In the genomic region with DNA sequence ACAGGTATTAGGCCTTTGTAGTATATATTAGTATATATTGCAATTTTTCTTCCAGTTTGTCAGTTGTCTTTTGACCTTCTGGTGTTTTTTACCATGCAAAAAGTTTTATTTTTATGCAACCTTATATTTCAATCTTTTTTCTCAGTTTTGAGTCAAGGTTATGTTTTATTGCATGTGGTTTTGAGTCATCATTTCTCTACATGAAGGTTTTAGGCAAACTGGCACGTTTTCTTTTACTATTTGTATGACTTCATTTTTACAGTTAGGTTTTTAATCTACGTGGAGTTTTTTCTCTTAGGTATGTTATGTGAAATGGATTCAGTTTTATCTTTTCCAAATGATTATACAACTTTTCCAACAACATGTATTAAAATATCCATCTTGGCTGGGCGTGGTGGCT, we compare ENCODE assay signal across 2 cellular contexts.
TF ChIP-seq lines count a peak whose summit lies in the region.

No MANE protein-coding gene starts in this region.

TF ChIP-seq in SK-N-SH, 30 proteins besides CTCF, POLR2A, EP300 and RAD21 (continued from another document):
- TF ChIP-seq RCOR1 (IDR thresholded peaks at IDR 0.05; ENCODE audit: low read length) (no peak), MXI1 (IDR thresholded peaks at IDR 0.05; ENCODE audit: low read depth, low read length) (no peak), NRF1 (IDR thresholded peaks at IDR 0.05; ENCODE audit: low read depth, low read length) (no peak), RXRA (IDR thresholded peaks at IDR 0.05; ENCODE audit: borderline replicate concordance, low read depth) (no peak), JUND (IDR thresholded peaks at IDR 0.05) (no peak)
- TF ChIP-seq, protein P1, sequence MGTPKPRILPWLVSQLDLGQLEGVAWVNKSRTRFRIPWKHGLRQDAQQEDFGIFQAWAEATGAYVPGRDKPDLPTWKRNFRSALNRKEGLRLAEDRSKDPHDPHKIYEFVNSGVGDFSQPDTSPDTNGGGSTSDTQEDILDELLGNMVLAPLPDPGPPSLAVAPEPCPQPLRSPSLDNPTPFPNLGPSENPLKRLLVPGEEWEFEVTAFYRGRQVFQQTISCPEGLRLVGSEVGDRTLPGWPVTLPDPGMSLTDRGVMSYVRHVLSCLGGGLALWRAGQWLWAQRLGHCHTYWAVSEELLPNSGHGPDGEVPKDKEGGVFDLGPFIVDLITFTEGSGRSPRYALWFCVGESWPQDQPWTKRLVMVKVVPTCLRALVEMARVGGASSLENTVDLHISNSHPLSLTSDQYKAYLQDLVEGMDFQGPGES (IDR thresholded peaks at IDR 0.05; ENCODE audit: low read depth, low read length), result no peak
- TF ChIP-seq, protein P2, sequence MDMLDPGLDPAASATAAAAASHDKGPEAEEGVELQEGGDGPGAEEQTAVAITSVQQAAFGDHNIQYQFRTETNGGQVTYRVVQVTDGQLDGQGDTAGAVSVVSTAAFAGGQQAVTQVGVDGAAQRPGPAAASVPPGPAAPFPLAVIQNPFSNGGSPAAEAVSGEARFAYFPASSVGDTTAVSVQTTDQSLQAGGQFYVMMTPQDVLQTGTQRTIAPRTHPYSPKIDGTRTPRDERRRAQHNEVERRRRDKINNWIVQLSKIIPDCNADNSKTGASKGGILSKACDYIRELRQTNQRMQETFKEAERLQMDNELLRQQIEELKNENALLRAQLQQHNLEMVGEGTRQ (IDR thresholded peaks at IDR 0.05; ENCODE audit: borderline replicate concordance, low read depth, low read length), result no peak
- TF ChIP-seq, protein P3, sequence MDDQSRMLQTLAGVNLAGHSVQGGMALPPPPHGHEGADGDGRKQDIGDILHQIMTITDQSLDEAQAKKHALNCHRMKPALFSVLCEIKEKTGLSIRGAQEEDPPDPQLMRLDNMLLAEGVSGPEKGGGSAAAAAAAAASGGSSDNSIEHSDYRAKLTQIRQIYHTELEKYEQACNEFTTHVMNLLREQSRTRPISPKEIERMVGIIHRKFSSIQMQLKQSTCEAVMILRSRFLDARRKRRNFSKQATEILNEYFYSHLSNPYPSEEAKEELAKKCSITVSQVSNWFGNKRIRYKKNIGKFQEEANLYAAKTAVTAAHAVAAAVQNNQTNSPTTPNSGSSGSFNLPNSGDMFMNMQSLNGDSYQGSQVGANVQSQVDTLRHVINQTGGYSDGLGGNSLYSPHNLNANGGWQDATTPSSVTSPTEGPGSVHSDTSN (IDR thresholded peaks at IDR 0.05), result no peak

TF ChIP-seq in SK-N-SH treated with all-trans-retinoic acid at 6 μM for 48 hours, 23 proteins besides CTCF, POLR2A, EP300 and RAD21 (continued from another document):
- TF ChIP-seq ZFP30 (CRISPR knock-in tag; IDR thresholded peaks at IDR 0.05), result no peak
- TF ChIP-seq SNAI2 (CRISPR knock-in tag; IDR thresholded peaks at IDR 0.05), result no peak
- TF ChIP-seq, protein P4, sequence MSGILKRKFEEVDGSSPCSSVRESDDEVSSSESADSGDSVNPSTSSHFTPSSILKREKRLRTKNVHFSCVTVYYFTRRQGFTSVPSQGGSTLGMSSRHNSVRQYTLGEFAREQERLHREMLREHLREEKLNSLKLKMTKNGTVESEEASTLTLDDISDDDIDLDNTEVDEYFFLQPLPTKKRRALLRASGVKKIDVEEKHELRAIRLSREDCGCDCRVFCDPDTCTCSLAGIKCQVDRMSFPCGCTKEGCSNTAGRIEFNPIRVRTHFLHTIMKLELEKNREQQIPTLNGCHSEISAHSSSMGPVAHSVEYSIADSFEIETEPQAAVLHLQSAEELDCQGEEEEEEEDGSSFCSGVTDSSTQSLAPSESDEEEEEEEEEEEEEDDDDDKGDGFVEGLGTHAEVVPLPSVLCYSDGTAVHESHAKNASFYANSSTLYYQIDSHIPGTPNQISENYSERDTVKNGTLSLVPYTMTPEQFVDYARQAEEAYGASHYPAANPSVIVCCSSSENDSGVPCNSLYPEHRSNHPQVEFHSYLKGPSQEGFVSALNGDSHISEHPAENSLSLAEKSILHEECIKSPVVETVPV (CRISPR knock-in tag; IDR thresholded peaks at IDR 0.05), result no peak
- TF ChIP-seq ZC3H10 (CRISPR knock-in tag; IDR thresholded peaks at IDR 0.05), result no peak
- TF ChIP-seq PPARA (CRISPR knock-in tag; IDR thresholded peaks at IDR 0.05; ENCODE audit: borderline replicate concordance), result no peak
- TF ChIP-seq TOX (CRISPR knock-in tag; IDR thresholded peaks at IDR 0.05; ENCODE audit: borderline replicate concordance), result no peak
- TF ChIP-seq RARB (CRISPR knock-in tag; IDR thresholded peaks at IDR 0.05), result no peak
- TF ChIP-seq ZNF8 (CRISPR knock-in tag; IDR thresholded peaks at IDR 0.05), result no peak
- TF ChIP-seq ZFP3 (CRISPR knock-in tag; IDR thresholded peaks at IDR 0.05), result no peak
- TF ChIP-seq TSHZ2 (CRISPR knock-in tag; IDR thresholded peaks at IDR 0.05), result no peak
